ENCODE assay signal across 8 cellular contexts in the genomic region with DNA sequence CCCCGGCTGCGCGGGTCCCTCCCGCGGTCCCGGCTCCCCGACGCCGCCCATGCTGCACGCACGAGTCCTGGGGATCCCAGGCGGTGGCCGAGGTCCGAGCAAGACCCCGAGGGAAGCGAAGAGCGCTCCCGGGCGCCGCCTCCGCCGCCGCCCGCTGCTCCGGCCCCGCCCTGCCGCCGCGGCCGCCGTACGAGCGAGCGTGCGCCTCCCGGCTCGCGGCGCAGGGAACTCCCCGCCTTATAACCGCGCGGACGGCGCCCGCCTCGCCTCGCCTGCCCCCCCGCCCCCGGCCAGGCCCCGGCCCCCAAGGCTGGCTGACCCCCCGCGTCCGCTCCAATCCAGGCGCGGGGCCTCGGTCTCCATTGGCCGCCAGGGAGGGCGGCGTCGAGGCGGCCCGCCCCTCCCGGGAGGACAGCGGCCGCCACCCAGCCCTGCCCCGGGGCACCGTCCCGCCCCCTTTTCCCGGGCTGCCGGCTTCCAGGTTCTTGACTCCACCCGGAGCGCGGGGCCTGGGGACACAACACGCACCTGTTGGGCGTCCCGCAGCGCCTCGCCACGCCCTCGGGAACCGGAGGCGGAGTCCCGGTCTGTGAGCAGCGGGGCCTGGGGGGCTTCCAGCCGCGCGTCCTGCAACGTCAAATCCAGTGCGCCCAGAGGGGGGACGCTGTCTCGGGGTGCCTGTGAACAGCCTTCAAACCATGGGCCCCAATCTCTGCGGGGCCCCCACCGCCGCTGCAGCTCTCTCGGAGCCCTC. TPM values are rescaled to one million over a fixed set of nuclear protein-coding genes. Genes with fewer than 3 reads are reported as not detected.
DNase-seq lines count a peak whose midpoint lies in the region; ATAC-seq and TF ChIP-seq lines count a peak whose summit lies in the region.

Gene FADS3, minus strand, starts transcription at position 215 of the 754 bp plus-strand sequence. Its CDS starts 164 bp downstream, at position 51.

- H3K27me3 ChIP-seq in lung (ENCODE audit: control insufficient read depth, insufficient read depth) = no peaks in the 10 kb centered on the region

- H3K36me3 Mint-ChIP-seq in effector memory CD8-positive, alpha-beta T cell (ENCODE audit: insufficient read depth) = peaks cover 4% of the 10 kb centered on the region

- no peaks in the 10 kb centered on the region for H3K9me3 ChIP-seq in lung (ENCODE audit: control insufficient read depth in 2 of 2, insufficient read depth in 1 of 2, low read length in 1 of 2)

- whole genome bisulfite sequencing in lung, 2 donors = 0 to 1% methylated on average over 62 to 96 of the region's 96 CpGs

- peak within 1 kb of the TSS; percentile 77 for H3K4me3 ChIP-seq in lung

- no peaks in the 10 kb centered on the region for H3K9me3 Mint-ChIP-seq in effector memory CD8-positive, alpha-beta T cell

- in situ Hi-C loops in ACHN (cut with HindIII; ENCODE audit: low pct_ligation_motif_present, low pct_unique_long_range_greater_than_20kb, low sequenced_read_pairs) = no loop called here

- no peaks in the 10 kb centered on the region for H3K27me3 Mint-ChIP-seq in effector memory CD8-positive, alpha-beta T cell

- ATAC-seq in GM18868 (IDR thresholded peaks at IDR 0.05; ENCODE audit: unreplicated experiment) = peak; percentile 51
- ATAC-seq in HG03280 (IDR thresholded peaks at IDR 0.05; ENCODE audit: unreplicated experiment) = peak; percentile 59
- ATAC-seq in effector memory CD8-positive, alpha-beta T cell (replicated peaks) = peak; percentile 66
- ATAC-seq in lung (ENCODE audit: insufficient read depth, low FRiP score) = peak; percentile 86

- H3K36me3 ChIP-seq in lung (ENCODE audit: control insufficient read depth in 2 of 2, insufficient read depth in 2 of 2, low read length in 2 of 2) = no peaks in the 10 kb centered on the region

- H3K4me1 ChIP-seq in lung (ENCODE audit: control insufficient read depth in 2 of 2, insufficient read depth in 2 of 2, low read length in 2 of 2) = peaks cover 11% of the 10 kb centered on the region in 2 donors

- H3K27ac ChIP-seq in lung (ENCODE audit: low read depth in 1 of 2, low read length in 1 of 2) = peak within 1 kb of the TSS; percentile 85 to 95

- TF ChIP-seq CTCF in lung (IDR thresholded peaks at IDR 0.05; ENCODE audit: control extremely low read depth, extremely low read depth) = no peak

- peak; percentile 89 for DNase-seq in ACHN
- peak; percentile 75 for DNase-seq in NCI-H748 treated with DMSO at 0.1 percent for 48 hours (lab: John Stamatoyannopoulos, UW)
- peak; percentile 15 to 21 for DNase-seq in activated CD8-positive, alpha-beta memory T cell treated with anti-CD3 and anti-CD28 coated beads for 4 hours (ENCODE audit: low read depth in 2 of 2)
- DNase-seq in effector memory CD8-positive, alpha-beta T cell = peak; percentile 60 to 65 (median 63)
- peak; percentile 84 for DNase-seq in lung (ENCODE audit: low spot score)
- peak; percentile 10 for DNase-seq in stimulated activated CD8-positive, alpha-beta memory T cell treated with anti-CD3 and anti-CD28 coated beads, Interleukin-12 subunit alpha, Interleukin-12 subunit beta, amount 100 ng/mL, for 24 hours (ENCODE audit: extremely low read depth)

- peak within 1 kb of the TSS; percentile 19 to 90 for H3K27ac Mint-ChIP-seq in effector memory CD8-positive, alpha-beta T cell

- H3K4me1 Mint-ChIP-seq in effector memory CD8-positive, alpha-beta T cell (ENCODE audit: low read depth in 2 of 2) = peaks cover 3 to 4% of the 10 kb centered on the region in 2 donors

- peak within 1 kb of the TSS; percentile 76 to 88 for H3K4me3 Mint-ChIP-seq in effector memory CD8-positive, alpha-beta T cell

RNA-seq across cellular contexts. Expression of gene FADS3, which starts in this region (rescaled TPM):
- total RNA-seq in lung = 10 to 100 TPM; 12.3 to 64.8 TPM
- polyA plus RNA-seq in lung = 10 to 100 TPM; 52.7 to 56.2 TPM

Comparison
In these comparisons a context has a peak if more than half of its experiments do, and no peak if none do; other contexts are left out.
1. Peak in every context shown above with its lines: DNase-seq, ATAC-seq, H3K4me3 ChIP-seq and H3K27ac ChIP-seq.
2. DNase-seq: peak in every context shown above with its lines; median percentile 89 in ACHN; 84 in lung; 75 in NCI-H748 treated with DMSO at 0.1 percent for 48 hours; 63 in effector memory CD8-positive, alpha-beta T cell; 18 in activated CD8-positive, alpha-beta memory T cell treated with anti-CD3 and anti-CD28 coated beads for 4 hours; 10 in stimulated activated CD8-positive, alpha-beta memory T cell treated with anti-CD3 and anti-CD28 coated beads, Interleukin-12 subunit alpha, Interleukin-12 subunit beta, amount 100 ng/mL, for 24 hours.